ENCODE assay signal across 28 cellular contexts in genomic region chr1:24620678-24621077, GRCh38.
"Had no signal": no experiment of that assay in that cellular context is flagged by ENCODE, and none has a peak within 500 bp of the region (broad histone marks: within the 10 kb centered on the region; RNA-seq: fewer than 3 reads in every experiment).

No MANE protein-coding gene starts in this region.

- H3K36me3 Mint-ChIP-seq: immature natural killer cell; naive thymus-derived CD8-positive, alpha-beta T cell; stimulated activated memory B cell treated with anti-CD40 and anti-IgM and Interleukin-4, amounts not matched to agents 10 μg/mL and 1 μg/mL and 100 μg/mL, for 72 hours; type B pancreatic cell had no signal

- H3K4me1 Mint-ChIP-seq: immature natural killer cell; stimulated activated memory B cell treated with anti-CD40 and anti-IgM and Interleukin-4, amounts not matched to agents 10 μg/mL and 1 μg/mL and 100 μg/mL, for 72 hours; stimulated activated naive CD8-positive, alpha-beta T cell treated with anti-CD3 and anti-CD28 coated beads, Interleukin-15, amount 100 ng/mL, for 72 hours had no signal

- H3K9me3 ChIP-seq: left lung, lower lobe of right lung, neutrophil, right atrium auricular region, right lobe of liver, thoracic aorta, tibial artery, uterus had no signal

- H3K27ac Mint-ChIP-seq: immature natural killer cell; naive thymus-derived CD8-positive, alpha-beta T cell; nephron; stimulated activated memory B cell treated with anti-CD40 and anti-IgM and Interleukin-4, amounts not matched to agents 10 μg/mL and 1 μg/mL and 100 μg/mL, for 72 hours; stimulated activated naive CD8-positive, alpha-beta T cell treated with anti-CD3 and anti-CD28 coated beads, Interleukin-15, amount 100 ng/mL, for 72 hours; type B pancreatic cell had no signal

- H3K36me3 ChIP-seq: left lung, lower lobe of right lung, neutrophil, right atrium auricular region, right lobe of liver, thoracic aorta, tibial artery had no signal

- H3K27ac ChIP-seq: left lung, lower lobe of right lung, neutrophil, parathyroid adenoma, right atrium auricular region, right lobe of liver, thoracic aorta, tibial artery, uterus had no signal

- H3K27me3 ChIP-seq: right atrium auricular region, right lobe of liver had no signal

- H3K9me3 Mint-ChIP-seq: naive thymus-derived CD8-positive, alpha-beta T cell; stimulated activated memory B cell treated with anti-CD40 and anti-IgM and Interleukin-4, amounts not matched to agents 10 μg/mL and 1 μg/mL and 100 μg/mL, for 72 hours; stimulated activated naive CD8-positive, alpha-beta T cell treated with anti-CD3 and anti-CD28 coated beads, Interleukin-15, amount 100 ng/mL, for 72 hours; type B pancreatic cell had no signal

- H2AFZ ChIP-seq: parathyroid adenoma had no signal

- DNase-seq: hypothalamus; immature natural killer cell; kidney; left colon; left lung; lower lobe of right lung; mammary epithelial cell; mesenchymal stem cell; naive thymus-derived CD8-positive, alpha-beta T cell; occipital lobe; right lobe of liver; stimulated activated CD4-positive, alpha-beta T cell treated with anti-CD3 and anti-CD28 coated beads, Interleukin-1b, Interleukin-23, amount 100 ng/mL, for 48 hours; stimulated activated CD4-positive, alpha-beta T cell treated with anti-CD3 and anti-CD28 coated beads, Interleukin-2, amount 100 ng/mL, for 48 hours; stimulated activated CD4-positive, alpha-beta T cell treated with anti-CD3 and anti-CD28 coated beads, Interleukin-4, amount 100 ng/mL, for 4 hours; stimulated activated CD8-positive, alpha-beta memory T cell treated with anti-CD3 and anti-CD28 coated beads, Interleukin-4, amount 100 ng/mL, for 48 hours; stimulated activated naive CD4-positive, alpha-beta T cell treated with Interleukin-2 at 50 U/mL for 16 hours; stimulated activated naive CD8-positive, alpha-beta T cell treated with anti-CD3 and anti-CD28 coated beads, Interleukin-15, amount 100 ng/mL, for 72 hours; tibial artery; uterus had no signal

- H3K79me2 ChIP-seq: parathyroid adenoma had no signal

- H3K4me3 ChIP-seq: left lung, lower lobe of right lung, right atrium auricular region, right lobe of liver, smooth muscle cell, thoracic aorta, tibial artery, uterus had no signal

- H3K4me3 Mint-ChIP-seq: immature natural killer cell; naive thymus-derived CD8-positive, alpha-beta T cell; nephron; neural crest cell; stimulated activated memory B cell treated with anti-CD40 and anti-IgM and Interleukin-4, amounts not matched to agents 10 μg/mL and 1 μg/mL and 100 μg/mL, for 72 hours; stimulated activated naive CD8-positive, alpha-beta T cell treated with anti-CD3 and anti-CD28 coated beads, Interleukin-15, amount 100 ng/mL, for 72 hours; type B pancreatic cell had no signal

- H3K9ac ChIP-seq: parathyroid adenoma had no signal

- H3K4me2 ChIP-seq: smooth muscle cell had no signal

- H3K4me1 ChIP-seq: left lung, lower lobe of right lung, parathyroid adenoma, right atrium auricular region, right lobe of liver, tibial artery, uterus had no signal
